8 cellular contexts compared by ENCODE assay signal in the genomic region with DNA sequence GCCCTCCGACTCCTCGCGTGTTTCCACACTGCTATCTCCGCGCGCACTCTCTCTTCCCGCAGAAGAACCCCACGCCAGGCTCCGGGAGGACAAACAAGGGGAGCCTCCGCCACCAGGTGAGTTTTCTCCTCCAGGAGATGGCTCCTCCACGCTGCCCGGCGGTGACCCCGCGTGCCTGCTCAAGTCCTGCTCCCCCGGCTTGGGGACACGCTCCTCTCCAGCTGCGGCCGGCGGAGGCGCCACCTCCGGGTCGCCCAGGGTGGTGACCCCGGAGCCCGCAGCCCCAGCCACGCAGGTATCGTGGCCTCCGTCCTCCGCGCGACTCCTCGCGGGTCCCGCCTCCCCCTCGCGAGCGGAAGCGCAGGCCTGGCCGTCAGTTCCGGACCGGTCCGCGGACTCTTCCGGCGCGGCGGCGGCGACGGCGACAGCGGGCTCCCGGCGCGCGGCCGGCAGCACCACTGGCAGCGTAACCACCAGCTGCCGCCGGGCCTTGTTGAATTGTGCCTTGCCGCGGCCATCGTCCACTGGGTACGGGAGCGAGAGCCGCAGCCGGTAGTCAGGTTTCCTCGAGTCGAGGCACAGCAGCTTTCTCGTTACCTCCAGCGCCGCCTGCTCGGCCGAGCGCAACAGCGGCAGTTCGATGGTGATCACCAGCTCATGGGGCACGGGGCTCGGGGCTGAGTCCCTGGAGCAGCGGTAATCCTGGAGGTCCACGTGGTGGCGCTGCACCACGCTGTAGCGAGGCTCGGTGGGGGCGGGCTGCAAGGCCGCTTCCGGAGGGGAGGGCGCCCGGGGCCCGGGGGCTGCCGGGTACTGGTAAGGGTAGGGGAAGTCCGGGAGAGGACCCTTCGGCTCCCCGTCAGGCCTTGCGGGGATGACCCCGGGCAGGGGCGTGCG. TPM values are rescaled to one million over a fixed set of nuclear protein-coding genes. Genes with fewer than 3 reads are reported as not detected.
DNase-seq lines count a peak whose midpoint lies in the region; ATAC-seq and TF ChIP-seq lines count a peak whose summit lies in the region.

No MANE protein-coding gene starts in this region.

- no peaks in the 10 kb centered on the region for H3K9me3 Mint-ChIP-seq in CD8-positive, alpha-beta T cell

- peaks cover 27% of the 10 kb centered on the region for H3K4me1 ChIP-seq in CD8-positive, alpha-beta T cell (ENCODE audit: insufficient read depth, low read length)
- peaks cover 39% of the 10 kb centered on the region for H3K4me1 ChIP-seq in lower lobe of right lung

- H3K36me3 Mint-ChIP-seq in CD8-positive, alpha-beta T cell: peaks cover 29% of the 10 kb centered on the region

- H3K36me3 ChIP-seq in CD8-positive, alpha-beta T cell (ENCODE audit: insufficient read depth, low read length): no peaks in the 10 kb centered on the region
- H3K36me3 ChIP-seq in lower lobe of right lung: peaks cover 19% of the 10 kb centered on the region

- peak overlapping the region; percentile 92 for H3K4me3 ChIP-seq in CD8-positive, alpha-beta T cell (ENCODE audit: low read depth, low read length)
- H3K4me3 ChIP-seq in dorsolateral prefrontal cortex: peak overlapping the region; percentile 54 to 100 (median 94)
- H3K4me3 ChIP-seq in lower lobe of right lung: peak overlapping the region; percentile 90

- H3K4me3 Mint-ChIP-seq in CD8-positive, alpha-beta T cell: peak overlapping the region; percentile 92

- H3K4me1 Mint-ChIP-seq in CD8-positive, alpha-beta T cell (ENCODE audit: low read depth): peaks cover 62% of the 10 kb centered on the region

- intact Hi-C loops in CD8-positive, alpha-beta T cell (cut with DNase I, micrococcal nuclease): loop anchor here (1.0 to 10.0 kb wide), 15 partner anchors 14 to 901 kb away; partner anchors contain the start of genes KLHDC2 (in 2 of the 2), LRR1 (in 2 of the 2), MGAT2 (in 2 of the 2) and RPL36AL (in 2 of the 2)
- intact Hi-C loops in dorsolateral prefrontal cortex (cut with DNase I): loop anchor here (1.0 to 10.0 kb wide), 8 partner anchors 13 to 481 kb away; partner anchors contain the start of genes KLHDC2 (in 2 of the 2), NEMF (in 2 of the 2), KLHDC1 (in 1 of the 2) and MGAT2 (in 1 of the 2)
- intact Hi-C loops in lower lobe of right lung (cut with DNase I): loop anchor here (5.0 kb wide), 1 partner anchor 133 kb away; the partner anchor contains the start of gene KLHDC2

- peak; percentile 84 for ATAC-seq in CD8-positive, alpha-beta T cell
- ATAC-seq in GM19438 (IDR thresholded peaks at IDR 0.05; ENCODE audit: low read depth, unreplicated experiment) (peak; percentile 74), HG03571 (IDR thresholded peaks at IDR 0.05; ENCODE audit: unreplicated experiment) (peak; percentile 80), lower lobe of right lung (peak; percentile 96 to 98)

- peak; percentile 88 to 95 (median 94) for DNase-seq in CD8-positive, alpha-beta T cell
- DNase-seq in NCI-H748 treated with DMSO at 0.1 percent for 48 hours (lab: John Stamatoyannopoulos, UW) (peak; percentile 86), dorsolateral prefrontal cortex (peak; percentile 85 to 95 (median 93)), lower lobe of right lung (peak; percentile 96)
- peak; percentile 95 for DNase-seq in activated CD4-positive, alpha-beta T cell treated with anti-CD3 and anti-CD28 coated beads, Interleukin-2, amount 50 U/mL, for 48 hours
- DNase-seq in stimulated activated CD4-positive, alpha-beta T cell treated with anti-CD3 and anti-CD28 coated beads, TNF-alpha, amount 100 ng/mL, for 1 hour (ENCODE audit: low read depth in 3 of 3, low spot score in 1 of 3): peak; percentile 85 to 90 (median 88)

- peak; percentile 72 for TF ChIP-seq CTCF in CD8-positive, alpha-beta T cell (IDR thresholded peaks at IDR 0.05)
- TF ChIP-seq CTCF in dorsolateral prefrontal cortex (IDR thresholded peaks at IDR 0.05 in 54 of 56, conservative IDR thresholded peaks at IDR 0.05 in 2 of 56; ENCODE audit: low read depth in 1 of 56, partially characterized antibody in 56 of 56) (peak; percentile 65 to 98 (median 86)), lower lobe of right lung (IDR thresholded peaks at IDR 0.05) (peak; percentile 85)

- no peaks in the 10 kb centered on the region for H3K27me3 ChIP-seq in CD8-positive, alpha-beta T cell (ENCODE audit: insufficient read depth, low read length)
- H3K27me3 ChIP-seq in dorsolateral prefrontal cortex: no peaks in the 10 kb centered on the region
- H3K27me3 ChIP-seq in lower lobe of right lung (ENCODE audit: low read depth): no peaks in the 10 kb centered on the region

- H3K27me3 Mint-ChIP-seq in CD8-positive, alpha-beta T cell (ENCODE audit: low read depth): no peaks in the 10 kb centered on the region

- CTCF ChIA-PET in CD8-positive, alpha-beta T cell (lab: Charles Lee): interaction anchor here (0.6 to 6.3 kb wide), 33 partner anchors 8 to 1121 kb away, joined by 3 to 87 read pairs (median 4); partner anchors contain the start of genes KLHDC2, LRR1, MGAT2 and NEMF

- H3K27ac ChIP-seq in CD8-positive, alpha-beta T cell (ENCODE audit: low read depth, low read length): peak overlapping the region; percentile 95
- H3K27ac ChIP-seq in dorsolateral prefrontal cortex (peak overlapping the region; percentile 55 to 99 (median 97)), lower lobe of right lung (peak overlapping the region; percentile 98)

- POLR2A ChIA-PET in CD8-positive, alpha-beta T cell (lab: Charles Lee): interaction anchor here (0.6 to 5.3 kb wide), 27 partner anchors 8 to 597 kb away, joined by 3 to 130 read pairs (median 3); partner anchors contain the start of genes KLHDC1, KLHDC2, LRR1 and MGAT2

- no peaks in the 10 kb centered on the region for H3K9me3 ChIP-seq in CD8-positive, alpha-beta T cell (ENCODE audit: low read length)
- H3K9me3 ChIP-seq in lower lobe of right lung: no peaks in the 10 kb centered on the region

- H3K27ac Mint-ChIP-seq in CD8-positive, alpha-beta T cell: peak overlapping the region; percentile 93

RNA-seq across cellular contexts. Expression of gene DNAAF2, which starts 1.1 kb away (rescaled TPM):
- total RNA-seq in CD8-positive, alpha-beta T cell: 10 to 100 TPM in 1 of 2 experiments, 1 to 10 TPM in 1; 9.3 to 11.7 TPM
- 1 to 10 TPM; 3.8 to 9.2 (median 6.3) TPM for total RNA-seq in dorsolateral prefrontal cortex
- 6.8 TPM for total RNA-seq in lower lobe of right lung

RNA-seq across cellular contexts. Expression of gene MGAT2, which starts 13.3 kb away (rescaled TPM):
- 10 to 100 TPM; 22.6 to 24.0 TPM for total RNA-seq in CD8-positive, alpha-beta T cell
- total RNA-seq in dorsolateral prefrontal cortex (10 to 100 TPM in 82 of 120 experiments, 1 to 10 TPM in 38; 6.7 to 13.7 (median 10.6) TPM), lower lobe of right lung (24.1 TPM)

RNA-seq across cellular contexts. Expression of gene RPL36AL, which starts 13.5 kb away (rescaled TPM):
- total RNA-seq in CD8-positive, alpha-beta T cell: 100 to 1,000 TPM; 302 to 318 TPM
- total RNA-seq in dorsolateral prefrontal cortex (100 to 1,000 TPM in 41 of 120 experiments, 10 to 100 TPM in 79; 70.0 to 141 (median 96.5) TPM), lower lobe of right lung (153 TPM)

RNA-seq across cellular contexts. Expression of gene LRR1, which starts 35.2 kb away (rescaled TPM):
- 1 to 10 TPM; 6.2 to 7.3 TPM for total RNA-seq in CD8-positive, alpha-beta T cell
- total RNA-seq in dorsolateral prefrontal cortex (10 to 100 TPM in 1 of 120 experiments, 1 to 10 TPM in 116, under 1 TPM in 3; 0.89 to 10.9 (median 3.8) TPM), lower lobe of right lung (9.0 TPM)

RNA-seq across cellular contexts. Expression of gene RPS29, which starts 47.7 kb away (rescaled TPM):
- 1,000 to 10,000 TPM; 3,843 to 3,876 TPM for total RNA-seq in CD8-positive, alpha-beta T cell
- total RNA-seq in dorsolateral prefrontal cortex: 100 to 1,000 TPM; 199 to 551 (median 360) TPM
- total RNA-seq in lower lobe of right lung: 1,209 TPM

Comparison
In these comparisons a context has a peak if more than half of its experiments do, and no peak if none do; other contexts are left out.
1. Peak in every context shown above with its lines: DNase-seq, ATAC-seq, H3K4me3 ChIP-seq and H3K27ac ChIP-seq.